In genomic region chr16:88013091-88013609, GRCh38 we compare ENCODE assay signal across 17 cellular contexts.
DNase-seq lines count a peak whose midpoint lies in the region; ATAC-seq, FAIRE-seq and TF ChIP-seq lines count a peak whose summit lies in the region.
"Had no signal": no experiment of that assay in that cellular context is flagged by ENCODE, and none has a peak within 500 bp of the region (broad histone marks: within the 10 kb centered on the region; RNA-seq: fewer than 3 reads in every experiment).

No MANE protein-coding gene starts in this region.

- H3K9ac ChIP-seq in H1 (replicated peaks in 1 of 4; ENCODE audit: extremely low read depth in 1 of 4, low read depth in 3 of 4, low read length in 3 of 4) = no peak overlapping the region
- H3K9ac ChIP-seq: parathyroid adenoma had no signal

- no peak overlapping the region for H4K5ac ChIP-seq in H1 (ENCODE audit: insufficient read length, low read depth, low read length)

- no peak overlapping the region for H3K4me2 ChIP-seq in H1 (ENCODE audit: insufficient read depth in 1 of 2, low read depth in 2 of 2, low read length in 2 of 2)

- no peak overlapping the region for H4K91ac ChIP-seq in H1 (replicated peaks; ENCODE audit: insufficient read length, low read length)

- H3K9me3 ChIP-seq in H1 (ENCODE audit: insufficient read depth in 2 of 2, low read depth in 1 of 2, low read length in 1 of 2) (peaks cover 0 to 8% of the 10 kb centered on the region in 2 experiments; a peak in 2 of 4 replicates), mucosa of descending colon (no peaks in the 10 kb centered on the region)
- H3K9me3 ChIP-seq: body of pancreas had no signal

- H2AFZ ChIP-seq in H1 (ENCODE audit: low read length) = no peak overlapping the region
- H2AFZ ChIP-seq: parathyroid adenoma had no signal

- no peak overlapping the region for H2BK20ac ChIP-seq in H1 (ENCODE audit: low read length)

- H3K36me3 ChIP-seq in H1 (ENCODE audit: control insufficient read depth in 2 of 4, insufficient read depth in 4 of 4, low read length in 3 of 4) (peaks cover 0 to 9% (median 2%) of the 10 kb centered on the region in 4 experiments; a peak in 4 of 8 replicates), mucosa of descending colon (ENCODE audit: low read depth) (no peaks in the 10 kb centered on the region)

- no peak overlapping the region for H3K27ac Mint-ChIP-seq in stimulated activated naive CD8-positive, alpha-beta T cell treated with anti-CD3 and anti-CD28 coated beads, Interleukin-15, amount 100 ng/mL, for 72 hours
- H3K27ac Mint-ChIP-seq: activated T-helper 1 cell treated with anti-CD3 and anti-CD28 coated beads, Interleukin-12 subunit alpha, Interleukin-12 subunit beta, Interleukin-2, Interleukin-4 antibody, amounts not matched to agents 30 ng/mL and 10 ng/mL and 1 ng/mL, durations not matched to agents 14 hours and 24 hours and 36 hours had no signal

- H3K9me3 Mint-ChIP-seq in stimulated activated naive CD8-positive, alpha-beta T cell treated with anti-CD3 and anti-CD28 coated beads, Interleukin-15, amount 100 ng/mL, for 72 hours = no peaks in the 10 kb centered on the region
- H3K9me3 Mint-ChIP-seq: activated T-helper 1 cell treated with anti-CD3 and anti-CD28 coated beads, Interleukin-12 subunit alpha, Interleukin-12 subunit beta, Interleukin-2, Interleukin-4 antibody, amounts not matched to agents 30 ng/mL and 10 ng/mL and 1 ng/mL, durations not matched to agents 14 hours and 24 hours and 36 hours had no signal

- H3K4me3 Mint-ChIP-seq in stimulated activated naive CD8-positive, alpha-beta T cell treated with anti-CD3 and anti-CD28 coated beads, Interleukin-15, amount 100 ng/mL, for 72 hours = no peak overlapping the region
- H3K4me3 Mint-ChIP-seq: activated T-helper 1 cell treated with anti-CD3 and anti-CD28 coated beads, Interleukin-12 subunit alpha, Interleukin-12 subunit beta, Interleukin-2, Interleukin-4 antibody, amounts not matched to agents 30 ng/mL and 10 ng/mL and 1 ng/mL, durations not matched to agents 14 hours and 24 hours and 36 hours had no signal

- no peak overlapping the region for H3K14ac ChIP-seq in H1 (ENCODE audit: insufficient read length)

- TF ChIP-seq RAD21 in H1 (IDR thresholded peaks at IDR 0.05 in 1 of 2, conservative IDR thresholded peaks at IDR 0.05 in 1 of 2; ENCODE audit: low read depth in 2 of 2, low read length in 2 of 2) = no peak

- H3K4me1 ChIP-seq in H1 (replicated peaks in 1 of 4; ENCODE audit: control insufficient read depth in 3 of 4, insufficient read depth in 4 of 4, low read length in 3 of 4) = peaks cover 0 to 10% (median 4%) of the 10 kb centered on the region in 4 experiments; a peak in 5 of 7 replicates
- peaks cover 10% of the 10 kb centered on the region for H3K4me1 ChIP-seq in mucosa of descending colon (ENCODE audit: low read depth)
- H3K4me1 ChIP-seq: body of pancreas, parathyroid adenoma had no signal

- H3K18ac ChIP-seq in H1 (ENCODE audit: extremely low read depth, low read length) = no peak overlapping the region

- H3K4me1 Mint-ChIP-seq in stimulated activated naive CD8-positive, alpha-beta T cell treated with anti-CD3 and anti-CD28 coated beads, Interleukin-15, amount 100 ng/mL, for 72 hours = peaks cover 11% of the 10 kb centered on the region

- no peak overlapping the region for H3K4me3 ChIP-seq in H1 (ENCODE audit: extremely low read depth in 1 of 4, insufficient read depth in 2 of 4, low read depth in 3 of 4, low read length in 4 of 4)
- no peak overlapping the region for H3K4me3 ChIP-seq in mucosa of descending colon
- H3K4me3 ChIP-seq: body of pancreas had no signal

- H4K8ac ChIP-seq in H1 (ENCODE audit: extremely low read depth, insufficient read depth, low read length) = no peak overlapping the region

- no peaks in the 10 kb centered on the region for H3K27me3 ChIP-seq in H1 (replicated peaks in 1 of 4; ENCODE audit: control insufficient read depth in 3 of 4, extremely low read depth in 1 of 4, insufficient read depth in 3 of 4, low read length in 3 of 4)
- H3K27me3 ChIP-seq: body of pancreas had no signal

- DNase-seq in stimulated activated naive CD8-positive, alpha-beta T cell treated with anti-CD3 and anti-CD28 coated beads, Interleukin-15, amount 100 ng/mL, for 72 hours = no peak
- no peak for DNase-seq in stimulated activated naive CD8-positive, alpha-beta T cell treated with anti-CD3 and anti-CD28 coated beads, Interleukin-15, Interleukin-2, amounts not matched to agents 100 U/mL and 50 U/mL, for 24 hours
- DNase-seq in H1 (ENCODE audit: low read depth in 1 of 2, low spot score in 2 of 2) (no peak), mucosa of descending colon (peak; percentile 86 to 91 (median 88)), ureter (ENCODE audit: low spot score) (peak; percentile 69), SK-N-DZ (ENCODE audit: low spot score) (no peak), AG08396 (ENCODE audit: low spot score) (no peak), NCI-H2107 (lab: John Stamatoyannopoulos, UW) (no peak)
- DNase-seq: activated CD4-positive, alpha-beta T cell treated with anti-CD3 and anti-CD28 coated beads for 1 hour; body of pancreas; DMS79; mammary epithelial cell; NCI-H2171 treated with DMSO at 0.1 percent for 48 hours had no signal

- no peaks in the 10 kb centered on the region for H3K27me3 Mint-ChIP-seq in stimulated activated naive CD8-positive, alpha-beta T cell treated with anti-CD3 and anti-CD28 coated beads, Interleukin-15, amount 100 ng/mL, for 72 hours

- no peak overlapping the region for H2AK5ac ChIP-seq in H1 (ENCODE audit: low read depth, low read length)

- H2BK120ac ChIP-seq in H1 (replicated peaks; ENCODE audit: low read depth, low read length) = no peak overlapping the region

- no peaks in the 10 kb centered on the region; a peak in 1 of 4 replicates for H3K79me2 ChIP-seq in H1 (ENCODE audit: control insufficient read depth in 1 of 2, insufficient read depth in 2 of 2, low read length in 2 of 2)

- peak; percentile 31 for ATAC-seq in stimulated activated naive CD8-positive, alpha-beta T cell treated with anti-CD3 and anti-CD28 coated beads, Interleukin-15, amount 100 ng/mL, for 72 hours
- no peak for ATAC-seq in stimulated activated naive CD8-positive, alpha-beta T cell treated with anti-CD3 and anti-CD28 coated beads, Interleukin-15, Interleukin-2, amounts not matched to agents 100 U/mL and 50 U/mL, for 24 hours
- ATAC-seq in mucosa of descending colon = peak; percentile 89
- ATAC-seq: body of pancreas had no signal

- WGBS in H1 (ENCODE audit: extremely low coverage in 1 of 2, insufficient coverage in 1 of 2, insufficient read length in 1 of 2, insufficient replicate concordance in 2 of 2, low coverage in 1 of 2, low lambda C conversion rate in 2 of 2, missing lambda C conversion rate in 1 of 2), 2 experiments = 93% methylated on average over 18 of the region's 18 CpGs; no CpG with 5 or more reads in 1 of the 2 experiments

- H3K56ac ChIP-seq in H1 (replicated peaks; ENCODE audit: insufficient read length, low read depth, low read length) = no peak overlapping the region

- intact Hi-C loops in mucosa of descending colon (cut with DNase I, micrococcal nuclease) = no loop called here

- no peaks in the 10 kb centered on the region for H4K20me1 ChIP-seq in H1 (replicated peaks in 1 of 2; ENCODE audit: control insufficient read depth in 1 of 2, insufficient read depth in 2 of 2, low read length in 2 of 2)

- no peaks in the 10 kb centered on the region for H3K23me2 ChIP-seq in H1 (ENCODE audit: low read depth, low read length)

- no peak overlapping the region for H2BK12ac ChIP-seq in H1 (ENCODE audit: low read depth, low read length)

- no peak for TF ChIP-seq CTCF in H1 (IDR thresholded peaks at IDR 0.05; ENCODE audit: control extremely low read depth in 1 of 3, insufficient read depth in 1 of 3, low read depth in 1 of 3, low read length in 3 of 3)
- no peak for TF ChIP-seq CTCF in mucosa of descending colon (IDR thresholded peaks at IDR 0.05)

- no peak overlapping the region for H3K27ac ChIP-seq in H1 (ENCODE audit: low read depth, low read length)
- H3K27ac ChIP-seq: body of pancreas, parathyroid adenoma had no signal

- no peak overlapping the region for H3K23ac ChIP-seq in H1 (ENCODE audit: insufficient read length)

- H2BK15ac ChIP-seq in H1 (ENCODE audit: low read length) = no peak overlapping the region; the same call in 1 of the 2 replicates

- no peak for TF ChIP-seq POLR2A in H1 (IDR thresholded peaks at IDR 0.05; ENCODE audit: control extremely low read depth in 1 of 2, low read depth in 2 of 2, low read length in 2 of 2)

- POLR2A ChIA-PET in H1 (lab: Charles Lee; ENCODE audit: partially characterized antibody) = no interaction called here

- TF ChIP-seq EP300 in H1 (IDR thresholded peaks at IDR 0.05; ENCODE audit: borderline replicate concordance in 1 of 2, low read depth in 2 of 2, low read length in 2 of 2) = no peak

- no peak overlapping the region for H3K4ac ChIP-seq in H1 (replicated peaks; ENCODE audit: insufficient read length, low read depth, low read length)

- H3K79me1 ChIP-seq in H1 (ENCODE audit: low read depth, low read length) = 0 out of 2 replicates have a peak, but pooled peaks cover 7% of the 10 kb centered on the region

- CTCF ChIA-PET in H1 (lab: Charles Lee; ENCODE audit: partially characterized antibody) = interaction anchor here (0.5 to 0.6 kb wide), 2 partner anchors 8 to 54 kb away, joined by 3 read pairs; no protein-coding TSS in a partner anchor

- H2BK5ac ChIP-seq in H1 (ENCODE audit: low read depth, low read length) = peak overlapping the region; percentile 54

- no peak for FAIRE-seq in H1 (lab: Jason Lieb, UNC)
- FAIRE-seq: endometrium, GM12892 had no signal

TF ChIP-seq in H1, 55 proteins besides CTCF, POLR2A, EP300 and RAD21:
- no peak for TF ChIP-seq NANOG (IDR thresholded peaks at IDR 0.05; ENCODE audit: insufficient read depth, low read depth, low read length, poor library complexity, severe bottlenecking)
- TF ChIP-seq SP4 (IDR thresholded peaks at IDR 0.05; ENCODE audit: low read length) = no peak
- TF ChIP-seq SRF (IDR thresholded peaks at IDR 0.05; ENCODE audit: low read depth, low read length) = no peak
- TF ChIP-seq RXRA (IDR thresholded peaks at IDR 0.05; ENCODE audit: insufficient read depth, low read depth, low read length) = no peak
- no peak for TF ChIP-seq HDAC2 (IDR thresholded peaks at IDR 0.05; ENCODE audit: borderline replicate concordance in 1 of 2, low read depth in 2 of 2, low read length in 2 of 2)

Comparison
In these comparisons a context has a peak if more than half of its experiments do, and no peak if none do; other contexts are left out.
1. DNase-seq: peak in mucosa of descending colon (3 of 3) and ureter (single experiment); none in stimulated activated naive CD8-positive, alpha-beta T cell treated with anti-CD3 and anti-CD28 coated beads, Interleukin-15, amount 100 ng/mL, for 72 hours (0 of 2), stimulated activated naive CD8-positive, alpha-beta T cell treated with anti-CD3 and anti-CD28 coated beads, Interleukin-15, Interleukin-2, amounts not matched to agents 100 U/mL and 50 U/mL, for 24 hours (single experiment), H1 (0 of 2), SK-N-DZ (single experiment), AG08396 (single experiment) and NCI-H2107 (single experiment).